In genomic region chr19:33304760-33305647, GRCh38 we compare ENCODE assay signal across 1 cellular context.
TF ChIP-seq lines count a peak whose summit lies in the region.

No MANE protein-coding gene starts in this region.

TF ChIP-seq in K562, 482 proteins besides CTCF, POLR2A, EP300 and RAD21 (continued from another document and continues in another):
- TF ChIP-seq, protein P1, sequence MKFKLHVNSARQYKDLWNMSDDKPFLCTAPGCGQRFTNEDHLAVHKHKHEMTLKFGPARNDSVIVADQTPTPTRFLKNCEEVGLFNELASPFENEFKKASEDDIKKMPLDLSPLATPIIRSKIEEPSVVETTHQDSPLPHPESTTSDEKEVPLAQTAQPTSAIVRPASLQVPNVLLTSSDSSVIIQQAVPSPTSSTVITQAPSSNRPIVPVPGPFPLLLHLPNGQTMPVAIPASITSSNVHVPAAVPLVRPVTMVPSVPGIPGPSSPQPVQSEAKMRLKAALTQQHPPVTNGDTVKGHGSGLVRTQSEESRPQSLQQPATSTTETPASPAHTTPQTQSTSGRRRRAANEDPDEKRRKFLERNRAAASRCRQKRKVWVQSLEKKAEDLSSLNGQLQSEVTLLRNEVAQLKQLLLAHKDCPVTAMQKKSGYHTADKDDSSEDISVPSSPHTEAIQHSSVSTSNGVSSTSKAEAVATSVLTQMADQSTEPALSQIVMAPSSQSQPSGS (CRISPR knock-in tag; IDR thresholded peaks at IDR 0.05), result no peak
- TF ChIP-seq EHMT2 (IDR thresholded peaks at IDR 0.05), result no peak
- TF ChIP-seq HDAC2 (IDR thresholded peaks at IDR 0.05), result no peak
- no peak for TF ChIP-seq YY1 (IDR thresholded peaks at IDR 0.05; ENCODE audit: borderline replicate concordance in 1 of 3, control insufficient read depth in 1 of 3, extremely low read depth in 1 of 3, insufficient read depth in 3 of 3, insufficient read length in 1 of 3, insufficient replicate concordance in 2 of 3, low read depth in 1 of 3, low read length in 2 of 3)
- no peak for TF ChIP-seq CHD4 (IDR thresholded peaks at IDR 0.05; ENCODE audit: insufficient read depth, insufficient replicate concordance, low read depth, low read length, poor library complexity, severe bottlenecking)
- TF ChIP-seq SAP30 (IDR thresholded peaks at IDR 0.05; ENCODE audit: borderline replicate concordance, insufficient read depth, low read depth, low read length, poor library complexity, severe bottlenecking), result no peak
- TF ChIP-seq SMARCA4 (IDR thresholded peaks at IDR 0.05), result peak; percentile 15; the same call in 1 of the 2 replicates
- no peak for TF ChIP-seq FOXO4 (CRISPR knock-in tag; IDR thresholded peaks at IDR 0.05)
- TF ChIP-seq DDX20 (tag; IDR thresholded peaks at IDR 0.05; ENCODE audit: low read depth), result no peak
- TF ChIP-seq HDAC6 (IDR thresholded peaks at IDR 0.05; ENCODE audit: low read depth, low read length), result no peak
- no peak for TF ChIP-seq PHB (CRISPR knock-in tag; IDR thresholded peaks at IDR 0.05)
- no peak for TF ChIP-seq NR2C2 (CRISPR knock-in tag; IDR thresholded peaks at IDR 0.05)
- peak; percentile 48; the same call in 1 of the 2 replicates for TF ChIP-seq NR2C2 (tag; IDR thresholded peaks at IDR 0.05)
- no peak for TF ChIP-seq MED1 (CRISPR knock-in tag; IDR thresholded peaks at IDR 0.05; ENCODE audit: borderline replicate concordance)
- TF ChIP-seq CBFA2T3 (IDR thresholded peaks at IDR 0.05), result peak; percentile 68
- no peak for TF ChIP-seq NR2C1 (IDR thresholded peaks at IDR 0.05)
- 0 out of 2 replicates have a peak, but pooled peaks have one; percentile 15 for TF ChIP-seq NR2C1 (tag; IDR thresholded peaks at IDR 0.05)
- TF ChIP-seq ARID2 (IDR thresholded peaks at IDR 0.05), result no peak
- TF ChIP-seq ZNF518B (CRISPR knock-in tag; IDR thresholded peaks at IDR 0.05), result no peak
- TF ChIP-seq ZNF444 (CRISPR knock-in tag; IDR thresholded peaks at IDR 0.05), result no peak
- TF ChIP-seq, protein P2, sequence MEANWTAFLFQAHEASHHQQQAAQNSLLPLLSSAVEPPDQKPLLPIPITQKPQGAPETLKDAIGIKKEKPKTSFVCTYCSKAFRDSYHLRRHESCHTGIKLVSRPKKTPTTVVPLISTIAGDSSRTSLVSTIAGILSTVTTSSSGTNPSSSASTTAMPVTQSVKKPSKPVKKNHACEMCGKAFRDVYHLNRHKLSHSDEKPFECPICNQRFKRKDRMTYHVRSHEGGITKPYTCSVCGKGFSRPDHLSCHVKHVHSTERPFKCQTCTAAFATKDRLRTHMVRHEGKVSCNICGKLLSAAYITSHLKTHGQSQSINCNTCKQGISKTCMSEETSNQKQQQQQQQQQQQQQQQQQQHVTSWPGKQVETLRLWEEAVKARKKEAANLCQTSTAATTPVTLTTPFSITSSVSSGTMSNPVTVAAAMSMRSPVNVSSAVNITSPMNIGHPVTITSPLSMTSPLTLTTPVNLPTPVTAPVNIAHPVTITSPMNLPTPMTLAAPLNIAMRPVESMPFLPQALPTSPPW (CRISPR knock-in tag; IDR thresholded peaks at IDR 0.05), result peak; percentile 40
- no peak for TF ChIP-seq FOXJ2 (tag; IDR thresholded peaks at IDR 0.05)
- no peak for TF ChIP-seq KLF6 (CRISPR knock-in tag; IDR thresholded peaks at IDR 0.05; ENCODE audit: borderline replicate concordance)
- no peak for TF ChIP-seq ZNF766 (CRISPR knock-in tag; conservative IDR thresholded peaks at IDR 0.05)
- TF ChIP-seq GTF3C2 (IDR thresholded peaks at IDR 0.05; ENCODE audit: borderline replicate concordance, extremely low read depth, insufficient read length), result no peak
- TF ChIP-seq, protein P3, sequence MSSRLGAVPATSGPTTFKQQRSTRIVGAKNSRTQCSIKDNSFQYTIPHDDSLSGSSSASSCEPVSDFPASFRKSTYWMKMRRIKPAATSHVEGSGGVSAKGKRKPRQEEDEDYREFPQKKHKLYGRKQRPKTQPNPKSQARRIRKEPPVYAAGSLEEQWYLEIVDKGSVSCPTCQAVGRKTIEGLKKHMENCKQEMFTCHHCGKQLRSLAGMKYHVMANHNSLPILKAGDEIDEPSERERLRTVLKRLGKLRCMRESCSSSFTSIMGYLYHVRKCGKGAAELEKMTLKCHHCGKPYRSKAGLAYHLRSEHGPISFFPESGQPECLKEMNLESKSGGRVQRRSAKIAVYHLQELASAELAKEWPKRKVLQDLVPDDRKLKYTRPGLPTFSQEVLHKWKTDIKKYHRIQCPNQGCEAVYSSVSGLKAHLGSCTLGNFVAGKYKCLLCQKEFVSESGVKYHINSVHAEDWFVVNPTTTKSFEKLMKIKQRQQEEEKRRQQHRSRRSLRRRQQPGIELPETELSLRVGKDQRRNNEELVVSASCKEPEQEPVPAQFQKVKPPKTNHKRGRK (tag; IDR thresholded peaks at IDR 0.05), result no peak
- no peak for TF ChIP-seq IRF1 (CRISPR knock-in tag; IDR thresholded peaks at IDR 0.05; ENCODE audit: borderline replicate concordance)
- TF ChIP-seq, protein P4, sequence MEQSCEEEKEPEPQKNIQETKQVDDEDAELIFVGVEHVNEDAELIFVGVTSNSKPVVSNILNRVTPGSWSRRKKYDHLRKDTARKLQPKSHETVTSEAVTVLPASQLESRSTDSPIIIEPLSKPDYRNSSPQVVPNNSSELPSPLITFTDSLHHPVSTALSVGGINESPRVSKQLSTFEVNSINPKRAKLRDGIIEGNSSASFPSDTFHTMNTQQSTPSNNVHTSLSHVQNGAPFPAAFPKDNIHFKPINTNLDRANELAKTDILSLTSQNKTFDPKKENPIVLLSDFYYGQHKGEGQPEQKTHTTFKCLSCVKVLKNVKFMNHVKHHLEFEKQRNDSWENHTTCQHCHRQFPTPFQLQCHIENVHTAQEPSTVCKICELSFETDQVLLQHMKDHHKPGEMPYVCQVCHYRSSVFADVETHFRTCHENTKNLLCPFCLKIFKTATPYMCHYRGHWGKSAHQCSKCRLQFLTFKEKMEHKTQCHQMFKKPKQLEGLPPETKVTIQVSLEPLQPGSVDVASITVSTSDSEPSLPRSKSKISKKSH (CRISPR knock-in tag; IDR thresholded peaks at IDR 0.05), result no peak
- 0 out of 2 replicates have a peak, but pooled peaks have one; percentile 22 for TF ChIP-seq FOSL1 (tag; conservative IDR thresholded peaks at IDR 0.05)
- TF ChIP-seq ATF1 (CRISPR knock-in tag; IDR thresholded peaks at IDR 0.05), result no peak
- TF ChIP-seq ATF1 (tag; IDR thresholded peaks at IDR 0.05), result peak; percentile 40; the same call in 1 of the 2 replicates
- no peak for TF ChIP-seq MIER1 (IDR thresholded peaks at IDR 0.05; ENCODE audit: low read depth)
- no peak for TF ChIP-seq ZKSCAN8 (CRISPR knock-in tag; IDR thresholded peaks at IDR 0.05)
- no peak for TF ChIP-seq ZNF3 (CRISPR knock-in tag; IDR thresholded peaks at IDR 0.05)
- no peak for TF ChIP-seq MEIS2 (IDR thresholded peaks at IDR 0.05; ENCODE audit: partially characterized antibody)
- peak; percentile 75 for TF ChIP-seq L3MBTL2 (IDR thresholded peaks at IDR 0.05)
- TF ChIP-seq, protein P5, sequence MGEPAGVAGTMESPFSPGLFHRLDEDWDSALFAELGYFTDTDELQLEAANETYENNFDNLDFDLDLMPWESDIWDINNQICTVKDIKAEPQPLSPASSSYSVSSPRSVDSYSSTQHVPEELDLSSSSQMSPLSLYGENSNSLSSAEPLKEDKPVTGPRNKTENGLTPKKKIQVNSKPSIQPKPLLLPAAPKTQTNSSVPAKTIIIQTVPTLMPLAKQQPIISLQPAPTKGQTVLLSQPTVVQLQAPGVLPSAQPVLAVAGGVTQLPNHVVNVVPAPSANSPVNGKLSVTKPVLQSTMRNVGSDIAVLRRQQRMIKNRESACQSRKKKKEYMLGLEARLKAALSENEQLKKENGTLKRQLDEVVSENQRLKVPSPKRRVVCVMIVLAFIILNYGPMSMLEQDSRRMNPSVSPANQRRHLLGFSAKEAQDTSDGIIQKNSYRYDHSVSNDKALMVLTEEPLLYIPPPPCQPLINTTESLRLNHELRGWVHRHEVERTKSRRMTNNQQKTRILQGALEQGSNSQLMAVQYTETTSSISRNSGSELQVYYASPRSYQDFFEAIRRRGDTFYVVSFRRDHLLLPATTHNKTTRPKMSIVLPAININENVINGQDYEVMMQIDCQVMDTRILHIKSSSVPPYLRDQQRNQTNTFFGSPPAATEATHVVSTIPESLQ (CRISPR knock-in tag; IDR thresholded peaks at IDR 0.05), result no peak
- no peak for TF ChIP-seq NBN (IDR thresholded peaks at IDR 0.05; ENCODE audit: low read depth)
- TF ChIP-seq ZNF311 (CRISPR knock-in tag; IDR thresholded peaks at IDR 0.05), result no peak
- peak in 1 of 2 experiments; percentile 16; a peak in 1 of 4 replicates for TF ChIP-seq HDAC1 (IDR thresholded peaks at IDR 0.05)
- no peak for TF ChIP-seq ID3 (CRISPR knock-in tag; IDR thresholded peaks at IDR 0.05)
- 0 out of 2 replicates have a peak, but pooled peaks have one; percentile 25 for TF ChIP-seq ID3 (tag; IDR thresholded peaks at IDR 0.05)
- no peak for TF ChIP-seq ILF3 (IDR thresholded peaks at IDR 0.05; ENCODE audit: borderline replicate concordance)
- no peak for TF ChIP-seq NFYB (IDR thresholded peaks at IDR 0.05; ENCODE audit: extremely low read depth, insufficient read length)
- TF ChIP-seq ZKSCAN3 (CRISPR knock-in tag; IDR thresholded peaks at IDR 0.05), result no peak
- no peak for TF ChIP-seq NR4A1 (CRISPR knock-in tag; IDR thresholded peaks at IDR 0.05)
- no peak for TF ChIP-seq NR4A1 (tag; IDR thresholded peaks at IDR 0.05)
- TF ChIP-seq HOMEZ (CRISPR knock-in tag; IDR thresholded peaks at IDR 0.05), result no peak
- peak; percentile 24; the same call in 1 of the 2 replicates for TF ChIP-seq NCOR1 (IDR thresholded peaks at IDR 0.05)
